Comparison of ENCODE assay signal across 1 cellular context in the genomic region with DNA sequence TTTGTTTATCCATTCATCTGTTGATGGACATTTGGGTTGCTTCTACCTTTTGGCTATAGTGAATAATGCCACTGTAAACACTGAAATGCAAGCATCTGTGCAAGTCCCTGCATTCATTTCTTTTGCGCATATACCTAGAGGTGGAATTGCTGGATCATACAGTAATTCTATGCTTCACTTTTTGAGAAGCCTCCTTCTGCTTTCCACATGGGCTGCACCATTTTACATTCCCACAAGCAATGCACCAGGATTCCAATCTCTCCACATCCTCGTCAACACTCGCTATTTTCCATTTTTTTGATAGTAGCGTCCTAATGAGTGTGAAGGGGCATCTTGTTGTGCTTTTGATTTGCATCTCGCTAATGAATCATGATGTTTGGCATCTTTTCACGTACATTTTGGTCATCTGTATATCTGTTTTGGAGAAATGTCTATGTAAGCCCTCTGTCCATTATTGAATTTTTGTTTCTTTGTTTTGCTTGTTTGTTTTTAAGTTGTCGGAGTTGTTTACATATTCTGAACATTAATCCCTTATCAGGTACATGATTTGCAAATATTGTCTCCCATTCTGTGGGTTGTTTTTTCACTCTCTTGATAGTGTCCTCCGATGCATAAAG.
TF ChIP-seq lines count a peak whose summit lies in the region.

No MANE protein-coding gene starts in this region.

TF ChIP-seq in K562, 482 proteins besides CTCF, POLR2A, EP300 and RAD21 (continued from another document and continues in another):
- TF ChIP-seq, protein P1, sequence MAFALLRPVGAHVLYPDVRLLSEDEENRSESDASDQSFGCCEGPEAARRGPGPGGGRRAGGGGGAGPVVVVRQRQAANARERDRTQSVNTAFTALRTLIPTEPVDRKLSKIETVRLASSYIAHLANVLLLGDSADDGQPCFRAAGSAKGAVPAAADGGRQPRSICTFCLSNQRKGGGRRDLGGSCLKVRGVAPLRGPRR (CRISPR knock-in tag; IDR thresholded peaks at IDR 0.05), result no peak
- TF ChIP-seq HOXB6 (CRISPR knock-in tag; IDR thresholded peaks at IDR 0.05; ENCODE audit: borderline replicate concordance), result no peak
- TF ChIP-seq, protein P2, sequence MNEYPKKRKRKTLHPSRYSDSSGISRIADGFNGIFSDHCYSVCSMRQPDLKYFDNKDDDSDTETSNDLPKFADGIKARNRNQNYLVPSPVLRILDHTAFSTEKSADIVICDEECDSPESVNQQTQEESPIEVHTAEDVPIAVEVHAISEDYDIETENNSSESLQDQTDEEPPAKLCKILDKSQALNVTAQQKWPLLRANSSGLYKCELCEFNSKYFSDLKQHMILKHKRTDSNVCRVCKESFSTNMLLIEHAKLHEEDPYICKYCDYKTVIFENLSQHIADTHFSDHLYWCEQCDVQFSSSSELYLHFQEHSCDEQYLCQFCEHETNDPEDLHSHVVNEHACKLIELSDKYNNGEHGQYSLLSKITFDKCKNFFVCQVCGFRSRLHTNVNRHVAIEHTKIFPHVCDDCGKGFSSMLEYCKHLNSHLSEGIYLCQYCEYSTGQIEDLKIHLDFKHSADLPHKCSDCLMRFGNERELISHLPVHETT (CRISPR knock-in tag; conservative IDR thresholded peaks at IDR 0.05 in 1 of 2, IDR thresholded peaks at IDR 0.05 in 1 of 2), result no peak
- TF ChIP-seq MTF1 (CRISPR knock-in tag; IDR thresholded peaks at IDR 0.05; ENCODE audit: borderline replicate concordance), result no peak
- no peak for TF ChIP-seq ZNF143 (CRISPR knock-in tag; IDR thresholded peaks at IDR 0.05)
- TF ChIP-seq BACH1 (tag; IDR thresholded peaks at IDR 0.05), result 0 out of 2 replicates have a peak, but pooled peaks have one; percentile 41
- TF ChIP-seq, protein P3, sequence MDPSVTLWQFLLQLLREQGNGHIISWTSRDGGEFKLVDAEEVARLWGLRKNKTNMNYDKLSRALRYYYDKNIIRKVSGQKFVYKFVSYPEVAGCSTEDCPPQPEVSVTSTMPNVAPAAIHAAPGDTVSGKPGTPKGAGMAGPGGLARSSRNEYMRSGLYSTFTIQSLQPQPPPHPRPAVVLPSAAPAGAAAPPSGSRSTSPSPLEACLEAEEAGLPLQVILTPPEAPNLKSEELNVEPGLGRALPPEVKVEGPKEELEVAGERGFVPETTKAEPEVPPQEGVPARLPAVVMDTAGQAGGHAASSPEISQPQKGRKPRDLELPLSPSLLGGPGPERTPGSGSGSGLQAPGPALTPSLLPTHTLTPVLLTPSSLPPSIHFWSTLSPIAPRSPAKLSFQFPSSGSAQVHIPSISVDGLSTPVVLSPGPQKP (CRISPR knock-in tag; IDR thresholded peaks at IDR 0.05), result no peak
- no peak for TF ChIP-seq CCAR2 (IDR thresholded peaks at IDR 0.05; ENCODE audit: low read depth, low read length)
- no peak for TF ChIP-seq ZNF282 (CRISPR knock-in tag; IDR thresholded peaks at IDR 0.05)
- TF ChIP-seq BCL6 (CRISPR knock-in tag; IDR thresholded peaks at IDR 0.05), result no peak
- peak; percentile 25 for TF ChIP-seq ARHGAP35 (IDR thresholded peaks at IDR 0.05; ENCODE audit: partially characterized antibody)
- no peak for TF ChIP-seq KAT8 (IDR thresholded peaks at IDR 0.05; ENCODE audit: low read depth)
- TF ChIP-seq, protein P4, sequence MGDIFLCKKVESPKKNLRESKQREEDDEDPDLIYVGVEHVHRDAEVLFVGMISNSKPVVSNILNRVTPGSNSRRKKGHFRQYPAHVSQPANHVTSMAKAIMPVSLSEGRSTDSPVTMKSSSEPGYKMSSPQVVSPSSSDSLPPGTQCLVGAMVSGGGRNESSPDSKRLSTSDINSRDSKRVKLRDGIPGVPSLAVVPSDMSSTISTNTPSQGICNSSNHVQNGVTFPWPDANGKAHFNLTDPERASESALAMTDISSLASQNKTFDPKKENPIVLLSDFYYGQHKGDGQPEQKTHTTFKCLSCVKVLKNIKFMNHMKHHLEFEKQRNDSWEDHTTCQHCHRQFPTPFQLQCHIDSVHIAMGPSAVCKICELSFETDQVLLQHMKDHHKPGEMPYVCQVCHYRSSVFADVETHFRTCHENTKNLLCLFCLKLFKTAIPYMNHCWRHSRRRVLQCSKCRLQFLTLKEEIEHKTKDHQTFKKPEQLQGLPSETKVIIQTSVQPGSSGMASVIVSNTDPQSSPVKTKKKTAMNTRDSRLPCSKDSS (IDR thresholded peaks at IDR 0.05; ENCODE audit: low read depth, partially characterized antibody), result no peak
- no peak for TF ChIP-seq TCFL5 (CRISPR knock-in tag; conservative IDR thresholded peaks at IDR 0.05)
- no peak for TF ChIP-seq LEF1 (IDR thresholded peaks at IDR 0.05)
- TF ChIP-seq, protein P5, sequence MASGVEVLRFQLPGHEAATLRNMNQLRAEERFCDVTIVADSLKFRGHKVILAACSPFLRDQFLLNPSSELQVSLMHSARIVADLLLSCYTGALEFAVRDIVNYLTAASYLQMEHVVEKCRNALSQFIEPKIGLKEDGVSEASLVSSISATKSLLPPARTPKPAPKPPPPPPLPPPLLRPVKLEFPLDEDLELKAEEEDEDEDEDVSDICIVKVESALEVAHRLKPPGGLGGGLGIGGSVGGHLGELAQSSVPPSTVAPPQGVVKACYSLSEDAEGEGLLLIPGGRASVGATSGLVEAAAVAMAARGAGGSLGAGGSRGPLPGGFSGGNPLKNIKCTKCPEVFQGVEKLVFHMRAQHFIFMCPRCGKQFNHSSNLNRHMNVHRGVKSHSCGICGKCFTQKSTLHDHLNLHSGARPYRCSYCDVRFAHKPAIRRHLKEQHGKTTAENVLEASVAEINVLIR (CRISPR knock-in tag; IDR thresholded peaks at IDR 0.05), result no peak
- no peak for TF ChIP-seq OTX1 (CRISPR knock-in tag; IDR thresholded peaks at IDR 0.05)
- no peak for TF ChIP-seq JUNB (CRISPR knock-in tag; conservative IDR thresholded peaks at IDR 0.05)
- TF ChIP-seq, protein P6, sequence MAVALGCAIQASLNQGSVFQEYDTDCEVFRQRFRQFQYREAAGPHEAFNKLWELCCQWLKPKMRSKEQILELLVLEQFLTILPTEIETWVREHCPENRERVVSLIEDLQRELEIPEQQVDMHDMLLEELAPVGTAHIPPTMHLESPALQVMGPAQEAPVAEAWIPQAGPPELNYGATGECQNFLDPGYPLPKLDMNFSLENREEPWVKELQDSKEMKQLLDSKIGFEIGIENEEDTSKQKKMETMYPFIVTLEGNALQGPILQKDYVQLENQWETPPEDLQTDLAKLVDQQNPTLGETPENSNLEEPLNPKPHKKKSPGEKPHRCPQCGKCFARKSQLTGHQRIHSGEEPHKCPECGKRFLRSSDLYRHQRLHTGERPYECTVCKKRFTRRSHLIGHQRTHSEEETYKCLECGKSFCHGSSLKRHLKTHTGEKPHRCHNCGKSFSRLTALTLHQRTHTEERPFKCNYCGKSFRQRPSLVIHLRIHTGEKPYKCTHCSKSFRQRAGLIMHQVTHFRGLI (CRISPR knock-in tag; IDR thresholded peaks at IDR 0.05), result no peak
- no peak for TF ChIP-seq ZNF561 (CRISPR knock-in tag; conservative IDR thresholded peaks at IDR 0.05)
- TF ChIP-seq SMAD1 (IDR thresholded peaks at IDR 0.05; ENCODE audit: low read depth, low read length, partially characterized antibody), result no peak
- TF ChIP-seq PHF21A (IDR thresholded peaks at IDR 0.05; ENCODE audit: borderline replicate concordance, low read depth), result no peak
- no peak for TF ChIP-seq MCM2 (IDR thresholded peaks at IDR 0.05; ENCODE audit: low read depth)
- no peak for TF ChIP-seq BRD4 (IDR thresholded peaks at IDR 0.05)
- TF ChIP-seq, protein P7, sequence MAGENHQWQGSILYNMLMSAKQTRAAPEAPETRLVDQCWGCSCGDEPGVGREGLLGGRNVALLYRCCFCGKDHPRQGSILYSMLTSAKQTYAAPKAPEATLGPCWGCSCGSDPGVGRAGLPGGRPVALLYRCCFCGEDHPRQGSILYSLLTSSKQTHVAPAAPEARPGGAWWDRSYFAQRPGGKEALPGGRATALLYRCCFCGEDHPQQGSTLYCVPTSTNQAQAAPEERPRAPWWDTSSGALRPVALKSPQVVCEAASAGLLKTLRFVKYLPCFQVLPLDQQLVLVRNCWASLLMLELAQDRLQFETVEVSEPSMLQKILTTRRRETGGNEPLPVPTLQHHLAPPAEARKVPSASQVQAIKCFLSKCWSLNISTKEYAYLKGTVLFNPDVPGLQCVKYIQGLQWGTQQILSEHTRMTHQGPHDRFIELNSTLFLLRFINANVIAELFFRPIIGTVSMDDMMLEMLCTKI (IDR thresholded peaks at IDR 0.05; ENCODE audit: partially characterized antibody), result no peak
- no peak for TF ChIP-seq MAFG (tag; conservative IDR thresholded peaks at IDR 0.05)
- TF ChIP-seq TRIM24 (IDR thresholded peaks at IDR 0.05), result 0 out of 4 replicates have a peak, but pooled peaks of 1 of the 2 experiments have one; percentile 17
- TF ChIP-seq, protein P8, sequence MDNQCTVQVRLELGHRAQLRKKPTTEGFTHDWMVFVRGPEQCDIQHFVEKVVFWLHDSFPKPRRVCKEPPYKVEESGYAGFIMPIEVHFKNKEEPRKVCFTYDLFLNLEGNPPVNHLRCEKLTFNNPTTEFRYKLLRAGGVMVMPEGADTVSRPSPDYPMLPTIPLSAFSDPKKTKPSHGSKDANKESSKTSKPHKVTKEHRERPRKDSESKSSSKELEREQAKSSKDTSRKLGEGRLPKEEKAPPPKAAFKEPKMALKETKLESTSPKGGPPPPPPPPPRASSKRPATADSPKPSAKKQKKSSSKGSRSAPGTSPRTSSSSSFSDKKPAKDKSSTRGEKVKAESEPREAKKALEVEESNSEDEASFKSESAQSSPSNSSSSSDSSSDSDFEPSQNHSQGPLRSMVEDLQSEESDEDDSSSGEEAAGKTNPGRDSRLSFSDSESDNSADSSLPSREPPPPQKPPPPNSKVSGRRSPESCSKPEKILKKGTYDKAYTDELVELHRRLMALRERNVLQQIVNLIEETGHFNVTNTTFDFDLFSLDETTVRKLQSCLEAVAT (IDR thresholded peaks at IDR 0.05), result peak; percentile 17 to 45; a peak in 1 of 4 replicates
- TF ChIP-seq ADNP (tag; IDR thresholded peaks at IDR 0.05), result no peak
- TF ChIP-seq RFX7 (CRISPR knock-in tag; IDR thresholded peaks at IDR 0.05), result no peak
- TF ChIP-seq FOS (IDR thresholded peaks at IDR 0.05; ENCODE audit: extremely low read depth, insufficient read length), result no peak
- TF ChIP-seq GABPB2 (CRISPR knock-in tag; conservative IDR thresholded peaks at IDR 0.05), result no peak
- TF ChIP-seq SMC3 (conservative IDR thresholded peaks at IDR 0.05; ENCODE audit: insufficient read depth, low read depth, low read length), result no peak
- no peak for TF ChIP-seq FOXA1 (IDR thresholded peaks at IDR 0.05; ENCODE audit: borderline replicate concordance)
- TF ChIP-seq RCOR1 (IDR thresholded peaks at IDR 0.05; ENCODE audit: borderline replicate concordance in 1 of 2, low read depth in 2 of 2, low read length in 2 of 2), result 0 out of 4 replicates have a peak, but pooled peaks of 1 of the 2 experiments have one; percentile 3
- no peak for TF ChIP-seq BDP1 (IDR thresholded peaks at IDR 0.05; ENCODE audit: insufficient read depth, insufficient read length)
- TF ChIP-seq, protein P9, sequence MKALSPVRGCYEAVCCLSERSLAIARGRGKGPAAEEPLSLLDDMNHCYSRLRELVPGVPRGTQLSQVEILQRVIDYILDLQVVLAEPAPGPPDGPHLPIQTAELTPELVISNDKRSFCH (CRISPR knock-in tag; IDR thresholded peaks at IDR 0.05), result no peak
- TF ChIP-seq, protein P9 (tag; IDR thresholded peaks at IDR 0.05), result no peak
- TF ChIP-seq CBX3 (IDR thresholded peaks at IDR 0.05; ENCODE audit: borderline replicate concordance in 1 of 2, low read length in 2 of 2), result no peak
- TF ChIP-seq FOXJ3 (CRISPR knock-in tag; IDR thresholded peaks at IDR 0.05), result no peak
- TF ChIP-seq, protein P10, sequence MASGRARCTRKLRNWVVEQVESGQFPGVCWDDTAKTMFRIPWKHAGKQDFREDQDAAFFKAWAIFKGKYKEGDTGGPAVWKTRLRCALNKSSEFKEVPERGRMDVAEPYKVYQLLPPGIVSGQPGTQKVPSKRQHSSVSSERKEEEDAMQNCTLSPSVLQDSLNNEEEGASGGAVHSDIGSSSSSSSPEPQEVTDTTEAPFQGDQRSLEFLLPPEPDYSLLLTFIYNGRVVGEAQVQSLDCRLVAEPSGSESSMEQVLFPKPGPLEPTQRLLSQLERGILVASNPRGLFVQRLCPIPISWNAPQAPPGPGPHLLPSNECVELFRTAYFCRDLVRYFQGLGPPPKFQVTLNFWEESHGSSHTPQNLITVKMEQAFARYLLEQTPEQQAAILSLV (tag; IDR thresholded peaks at IDR 0.05), result no peak
- TF ChIP-seq SMAD2 (IDR thresholded peaks at IDR 0.05; ENCODE audit: low read depth, low read length), result no peak
- TF ChIP-seq ZNF583 (CRISPR knock-in tag; IDR thresholded peaks at IDR 0.05), result no peak
- TF ChIP-seq ZNF57 (CRISPR knock-in tag; IDR thresholded peaks at IDR 0.05), result no peak
- TF ChIP-seq, protein P11, sequence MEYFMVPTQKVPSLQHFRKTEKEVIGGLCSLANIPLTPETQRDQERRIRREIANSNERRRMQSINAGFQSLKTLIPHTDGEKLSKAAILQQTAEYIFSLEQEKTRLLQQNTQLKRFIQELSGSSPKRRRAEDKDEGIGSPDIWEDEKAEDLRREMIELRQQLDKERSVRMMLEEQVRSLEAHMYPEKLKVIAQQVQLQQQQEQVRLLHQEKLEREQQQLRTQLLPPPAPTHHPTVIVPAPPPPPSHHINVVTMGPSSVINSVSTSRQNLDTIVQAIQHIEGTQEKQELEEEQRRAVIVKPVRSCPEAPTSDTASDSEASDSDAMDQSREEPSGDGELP (CRISPR knock-in tag; IDR thresholded peaks at IDR 0.05; ENCODE audit: borderline replicate concordance), result no peak
- no peak for TF ChIP-seq SMARCC2 (IDR thresholded peaks at IDR 0.05; ENCODE audit: low read depth)
- TF ChIP-seq, protein P12, sequence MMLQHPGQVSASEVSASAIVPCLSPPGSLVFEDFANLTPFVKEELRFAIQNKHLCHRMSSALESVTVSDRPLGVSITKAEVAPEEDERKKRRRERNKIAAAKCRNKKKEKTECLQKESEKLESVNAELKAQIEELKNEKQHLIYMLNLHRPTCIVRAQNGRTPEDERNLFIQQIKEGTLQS (IDR thresholded peaks at IDR 0.05), result no peak
- TF ChIP-seq, protein P12 (CRISPR knock-in tag; conservative IDR thresholded peaks at IDR 0.05), result no peak
- TF ChIP-seq, protein P13, sequence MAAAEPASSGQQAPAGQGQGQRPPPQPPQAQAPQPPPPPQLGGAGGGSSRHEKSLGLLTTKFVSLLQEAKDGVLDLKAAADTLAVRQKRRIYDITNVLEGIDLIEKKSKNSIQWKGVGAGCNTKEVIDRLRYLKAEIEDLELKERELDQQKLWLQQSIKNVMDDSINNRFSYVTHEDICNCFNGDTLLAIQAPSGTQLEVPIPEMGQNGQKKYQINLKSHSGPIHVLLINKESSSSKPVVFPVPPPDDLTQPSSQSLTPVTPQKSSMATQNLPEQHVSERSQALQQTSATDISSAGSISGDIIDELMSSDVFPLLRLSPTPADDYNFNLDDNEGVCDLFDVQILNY (CRISPR knock-in tag; IDR thresholded peaks at IDR 0.05), result no peak
- no peak for TF ChIP-seq ZFP1 (CRISPR knock-in tag; IDR thresholded peaks at IDR 0.05)
